Comparison of ENCODE assay signal across 24 cellular contexts in genomic region chr15:23574742-23575141, GRCh38. TPM values are rescaled to one million over a fixed set of nuclear protein-coding genes. Genes with fewer than 3 reads are reported as not detected.
DNase-seq lines count a peak whose midpoint lies in the region; TF ChIP-seq lines count a peak whose summit lies in the region.
"Had no signal": no experiment of that assay in that cellular context is flagged by ENCODE, and none has a peak within 500 bp of the region (broad histone marks: within the 10 kb centered on the region; RNA-seq: fewer than 3 reads in every experiment).

No MANE protein-coding gene starts in this region.

- H3K27ac Mint-ChIP-seq in H9 (no peak overlapping the region), endodermal cell (no peak overlapping the region)
- H3K27ac Mint-ChIP-seq: CD8-positive, alpha-beta T cell; T-helper 17 cell had no signal

- H3K36me3 Mint-ChIP-seq in H9 (ENCODE audit: insufficient read depth in 1 of 3, low read depth in 3 of 3) = 0 out of 7 replicates have a peak, but pooled peaks cover 0 to 2% (median 0%) of the 10 kb centered on the region in 3 experiments
- no peaks in the 10 kb centered on the region for H3K36me3 Mint-ChIP-seq in endodermal cell (ENCODE audit: low read depth)
- H3K36me3 Mint-ChIP-seq: CD8-positive, alpha-beta T cell had no signal

- H3K27ac ChIP-seq in 22Rv1 (peak overlapping the region; percentile 22; the same call in 1 of the 2 replicates), H9 (ENCODE audit: insufficient read length, low read depth, low read length) (no peak overlapping the region), OCI-LY1 (ENCODE audit: low read depth, low read length, poor library complexity, severe bottlenecking) (no peak overlapping the region), endodermal cell (ENCODE audit: low read depth, low read length) (no peak overlapping the region), vagina (no peak overlapping the region), adrenal gland (no peak overlapping the region)
- H3K27ac ChIP-seq: BLaER1, PC-9, RWPE1 had no signal

- no peak overlapping the region for H3T11ph ChIP-seq in H9 (ENCODE audit: low read length)

- no peak overlapping the region for H2BK5ac ChIP-seq in H9 (ENCODE audit: insufficient read length, low read length)

- H2BK120ac ChIP-seq in H9 (ENCODE audit: low read depth, low read length, poor library complexity, severe bottlenecking) = no peak overlapping the region

- H3K4me2 ChIP-seq in H9 (ENCODE audit: insufficient read depth, insufficient read length, low read length) = no peak overlapping the region
- no peak overlapping the region for H3K4me2 ChIP-seq in OCI-LY1 (ENCODE audit: low read length)
- H3K4me2 ChIP-seq: BLaER1, PC-9 had no signal

- no peaks in the 10 kb centered on the region for H3K27me3 Mint-ChIP-seq in H9 (ENCODE audit: low read depth)
- H3K27me3 Mint-ChIP-seq in endodermal cell (ENCODE audit: insufficient read depth) = no peaks in the 10 kb centered on the region
- H3K27me3 Mint-ChIP-seq: T-helper 17 cell had no signal

- DNase-seq in H9 (peak; percentile 29), endodermal cell (peak; percentile 56), vagina (ENCODE audit: extremely low spot score in 2 of 2) (no peak), NCI-H146 (lab: John Stamatoyannopoulos, UW) (no peak), adrenal gland (no peak), GOT3 (lab: John Stamatoyannopoulos, UW) (no peak)
- DNase-seq: Calu3; CD8-positive, alpha-beta T cell; DMS79; HCEC 1CT; NCI-H1048; NCI-H1436; NCI-H2029 treated with DMSO at 0.1 percent for 48 hours; NCI-H2171 treated with DMSO at 0.1 percent for 48 hours; NCI-H446 treated with DMSO at 0.1 percent for 48 hours; NCI-H69; PC-9; T-helper 17 cell had no signal

- no peaks in the 10 kb centered on the region for H3K23me2 ChIP-seq in H9 (ENCODE audit: insufficient read length, low read depth, low read length, poor library complexity, severe bottlenecking)

- H3K79me2 ChIP-seq in H9 (ENCODE audit: insufficient read depth, low read length) (no peaks in the 10 kb centered on the region), OCI-LY1 (ENCODE audit: insufficient read depth, low read length) (no peaks in the 10 kb centered on the region)

- no peak overlapping the region for H3K4me3 Mint-ChIP-seq in H9
- no peak overlapping the region for H3K4me3 Mint-ChIP-seq in endodermal cell
- H3K4me3 Mint-ChIP-seq: CD8-positive, alpha-beta T cell; T-helper 17 cell had no signal

- H2AK5ac ChIP-seq in H9 (ENCODE audit: insufficient read length, low read length) = no peak overlapping the region

- no peak overlapping the region for H2BK12ac ChIP-seq in H9 (ENCODE audit: insufficient read length, low read depth, low read length)

- H2BK15ac ChIP-seq in H9 (ENCODE audit: low read depth, low read length) = no peak overlapping the region

- no peaks in the 10 kb centered on the region for H3F3A ChIP-seq in OCI-LY1 (ENCODE audit: insufficient read depth, low read length)

- no peaks in the 10 kb centered on the region for H3K79me1 ChIP-seq in H9 (ENCODE audit: insufficient read depth, low read depth, low read length, poor library complexity, severe bottlenecking)

- intact Hi-C loops in vagina (cut with DNase I) (no loop called here), adrenal gland (cut with DNase I) (no loop called here)

- H3K9me3 ChIP-seq in H9 (ENCODE audit: control insufficient read depth, low read depth, low read length) (peaks cover 38% of the 10 kb centered on the region), OCI-LY1 (ENCODE audit: low read length) (no peaks in the 10 kb centered on the region), endodermal cell (ENCODE audit: control insufficient read depth, low read length) (peaks cover 17% of the 10 kb centered on the region), vagina (no peaks in the 10 kb centered on the region), adrenal gland (replicated peaks in 1 of 3) (no peaks in the 10 kb centered on the region)
- H3K9me3 ChIP-seq: BLaER1 had no signal

- no peaks in the 10 kb centered on the region for H4K20me1 ChIP-seq in H9 (ENCODE audit: control insufficient read depth, insufficient read depth, insufficient read length)
- H4K20me1 ChIP-seq in OCI-LY1 (ENCODE audit: insufficient read depth, low read length) = no peaks in the 10 kb centered on the region
- H4K20me1 ChIP-seq: BLaER1 had no signal

- no CpG with 5 or more reads among the region's 3 CpGs for WGBS in H9 (ENCODE audit: extremely low coverage, insufficient read length, low lambda C conversion rate)
- 39 to 43% methylated on average over 2 to 3 of the region's 3 CpGs for WGBS in endodermal cell (ENCODE audit: insufficient coverage in 1 of 2, insufficient read length in 1 of 2), 2 experiments
- 28 to 41% (median 41%) methylated on average over 3 of the region's 3 CpGs; no CpG with 5 or more reads in 1 of the 4 donors for WGBS in adrenal gland, 4 donors

- H3K9me3 Mint-ChIP-seq in H9 (peaks cover 46 to 57% of the 10 kb centered on the region in 2 experiments), endodermal cell (peaks cover 47% of the 10 kb centered on the region)
- H3K9me3 Mint-ChIP-seq: CD8-positive, alpha-beta T cell had no signal

- no peaks in the 10 kb centered on the region for H3K9me2 ChIP-seq in OCI-LY1 (ENCODE audit: low read depth, low read length)

- no peak overlapping the region for H4K8ac ChIP-seq in H9 (replicated peaks; ENCODE audit: insufficient read length, low read depth, low read length)

- no peaks in the 10 kb centered on the region for H3K4me1 ChIP-seq in H9 (ENCODE audit: insufficient read depth, low read length)
- no peaks in the 10 kb centered on the region for H3K4me1 ChIP-seq in OCI-LY1 (ENCODE audit: insufficient read depth, low read length, severe bottlenecking)
- H3K4me1 ChIP-seq in endodermal cell (ENCODE audit: control insufficient read depth, insufficient read depth, low read length) = no peaks in the 10 kb centered on the region
- H3K4me1 ChIP-seq in vagina = no peaks in the 10 kb centered on the region
- no peaks in the 10 kb centered on the region for H3K4me1 ChIP-seq in adrenal gland (replicated peaks in 1 of 2)
- H3K4me1 ChIP-seq: BLaER1 had no signal

- no peak overlapping the region for H3K4me3 ChIP-seq in OCI-LY1 (ENCODE audit: low read depth, low read length, poor library complexity, severe bottlenecking)
- H3K4me3 ChIP-seq in endodermal cell (ENCODE audit: low read length) = no peak overlapping the region
- H3K4me3 ChIP-seq in vagina = no peak overlapping the region
- no peak overlapping the region for H3K4me3 ChIP-seq in adrenal gland
- H3K4me3 ChIP-seq: BLaER1, PC-9 had no signal

- no peak overlapping the region for H3K56ac ChIP-seq in H9 (ENCODE audit: insufficient read length, low read depth, low read length)

- H3K4ac ChIP-seq in H9 (ENCODE audit: low read depth, low read length) = no peak overlapping the region

- no peak overlapping the region for H2BK20ac ChIP-seq in H9 (ENCODE audit: low read depth, low read length, poor library complexity, severe bottlenecking)

- no peak overlapping the region for H4K5ac ChIP-seq in H9 (ENCODE audit: insufficient read length, low read depth, low read length)

- H4K91ac ChIP-seq in H9 (ENCODE audit: insufficient read length, low read depth, low read length) = no peak overlapping the region

- no peak for TF ChIP-seq POLR2A in vagina (IDR thresholded peaks at IDR 0.05)
- TF ChIP-seq POLR2A in adrenal gland (IDR thresholded peaks at IDR 0.05) = no peak

- no peaks in the 10 kb centered on the region for H3K36me3 ChIP-seq in OCI-LY1 (ENCODE audit: insufficient read depth, low read length)
- H3K36me3 ChIP-seq in endodermal cell (ENCODE audit: control insufficient read depth, insufficient read depth, low read length) = no peaks in the 10 kb centered on the region
- no peaks in the 10 kb centered on the region for H3K36me3 ChIP-seq in vagina
- H3K36me3 ChIP-seq in adrenal gland (replicated peaks in 1 of 2) = no peaks in the 10 kb centered on the region
- H3K36me3 ChIP-seq: BLaER1 had no signal

- H3K27me3 ChIP-seq in H9 (ENCODE audit: insufficient read depth, low read length) (no peaks in the 10 kb centered on the region), OCI-LY1 (ENCODE audit: insufficient read depth, low read length) (no peaks in the 10 kb centered on the region), endodermal cell (ENCODE audit: control insufficient read depth, insufficient read depth, low read length, poor library complexity, severe bottlenecking) (no peaks in the 10 kb centered on the region), vagina (no peaks in the 10 kb centered on the region), adrenal gland (no peaks in the 10 kb centered on the region)
- H3K27me3 ChIP-seq: BLaER1 had no signal

- no peak overlapping the region for H3K18ac ChIP-seq in H9 (ENCODE audit: insufficient read length, low read depth, low read length)

- no peak overlapping the region for H3K9ac ChIP-seq in H9 (ENCODE audit: extremely low read depth, insufficient read length, low read length)
- no peak overlapping the region for H3K9ac ChIP-seq in OCI-LY1 (ENCODE audit: low read length)
- H3K9ac ChIP-seq in endodermal cell (ENCODE audit: extremely low read depth, low read length, poor library complexity, severe bottlenecking) = no peak overlapping the region
- H3K9ac ChIP-seq: BLaER1 had no signal

- no peak overlapping the region; the same call in 1 of the 2 replicates for H3K14ac ChIP-seq in H9 (ENCODE audit: insufficient read depth, low read length)

- H2AFZ ChIP-seq in H9 (ENCODE audit: low read length) (no peak overlapping the region), OCI-LY1 (ENCODE audit: low read length) (no peak overlapping the region)
- H2AFZ ChIP-seq: PC-9 had no signal

- TF ChIP-seq CTCF in 22Rv1 (IDR thresholded peaks at IDR 0.05) (peak; percentile 7; the same call in 1 of the 2 replicates), H9 (conservative IDR thresholded peaks at IDR 0.05) (peak; percentile 44), OCI-LY1 (IDR thresholded peaks at IDR 0.05; ENCODE audit: low read length) (0 out of 2 replicates have a peak, but pooled peaks have one; percentile 8), endodermal cell (conservative IDR thresholded peaks at IDR 0.05) (peak; percentile 64), vagina (IDR thresholded peaks at IDR 0.05) (no peak), adrenal gland (IDR thresholded peaks at IDR 0.05) (no peak)

- H3K23ac ChIP-seq in H9 (ENCODE audit: insufficient read length, low read depth, low read length) = no peak overlapping the region

- H3K4me1 Mint-ChIP-seq in H9 (no peaks in the 10 kb centered on the region; a peak in 1 of 4 replicates), endodermal cell (peaks cover 2% of the 10 kb centered on the region)
- H3K4me1 Mint-ChIP-seq: T-helper 17 cell had no signal

RNA-seq across cellular contexts. Expression of gene MKRN3, which starts 9.3 kb away (rescaled TPM):
- total RNA-seq in H9 (2021) = not detected in 2 replicates
- not detected for total RNA-seq in endodermal cell
- 2.1 TPM for polyA plus RNA-seq in endodermal cell (2013, experiment 1 of 2)
- 0.91 TPM for polyA plus RNA-seq in endodermal cell (2013, experiment 2 of 2)
- total RNA-seq in vagina = not detected
- total RNA-seq in adrenal gland = under 1 TPM in 2 of 8 donors, not detected in 6; 0.19 to 0.52 TPM
- under 1 TPM in 2 of 3 donors, not detected in 1; 0.20 to 0.24 TPM for polyA plus RNA-seq in adrenal gland
- total RNA-seq: A673, Calu3, MCF 10A had no signal

Comparison
In these comparisons a context has a peak if more than half of its experiments do, and no peak if none do; other contexts are left out.
1. CTCF ChIP-seq: peak in 22Rv1 (single experiment), H9 (single experiment), OCI-LY1 (single experiment) and endodermal cell (single experiment); none in vagina (0 of 3) and adrenal gland (0 of 6).
2. DNase-seq: peak in H9 (single experiment) and endodermal cell (single experiment); none in vagina (0 of 2), NCI-H146 (single experiment), adrenal gland (0 of 7) and GOT3 (single experiment).